In genomic region chr15:56228352-56228751, GRCh38 we compare ENCODE assay signal across 25 cellular contexts.
"Had no signal": no experiment of that assay in that cellular context is flagged by ENCODE, and none has a peak within 500 bp of the region (broad histone marks: within the 10 kb centered on the region; RNA-seq: fewer than 3 reads in every experiment).

No MANE protein-coding gene starts in this region.

- H3K36me3 ChIP-seq: ovary, right lobe of liver, sigmoid colon, thyroid gland, uterus had no signal

- H3K9ac ChIP-seq: neural progenitor cell, parathyroid adenoma had no signal

- DNase-seq: natural killer cell; occipital lobe; ovary; posterior cingulate gyrus; psoas muscle; right cardiac atrium; right lobe of liver; sigmoid colon; small intestine; stimulated activated CD4-positive, alpha-beta T cell treated with anti-CD3 and anti-CD28 coated beads, Interleukin-15, amount 100 ng/mL, for 24 hours; stimulated activated CD4-positive, alpha-beta T cell treated with anti-CD3 and anti-CD28 coated beads, Interleukin-2, amount 100 ng/mL, for 24 hours; stimulated activated CD4-positive, alpha-beta T cell treated with anti-CD3 and anti-CD28 coated beads, Interleukin-2, amount 100 ng/mL, for 48 hours; stimulated activated CD4-positive, alpha-beta T cell treated with anti-CD3 and anti-CD28 coated beads, Interleukin-4, amount 100 ng/mL, for 24 hours; stimulated activated naive B cell treated with anti-CD40 and anti-IgM and Interleukin-4, amounts not matched to agents 10 μg/mL and 1 μg/mL and 100 μg/mL, for 72 hours; stimulated activated naive CD4-positive, alpha-beta T cell treated with Interleukin-2 at 50 U/mL for 16 hours; stomach; thyroid gland; trophoblast cell; upper lobe of left lung; uterus had no signal

- H3K4me1 ChIP-seq: parathyroid adenoma, psoas muscle, right lobe of liver, thyroid gland, tibial nerve, upper lobe of left lung, uterus had no signal

- H3K9me3 ChIP-seq: thyroid gland had no signal

- H3K4me2 ChIP-seq: neural progenitor cell had no signal

- H3K27ac ChIP-seq: neural progenitor cell, ovary, parathyroid adenoma, psoas muscle, right lobe of liver, sigmoid colon, stomach, thoracic aorta, thyroid gland, tibial nerve, upper lobe of left lung, uterus had no signal

- H3K4me3 ChIP-seq: neural progenitor cell, ovary, psoas muscle, right lobe of liver, sigmoid colon, stomach, thoracic aorta, thyroid gland, tibial nerve, upper lobe of left lung, uterus had no signal

- FAIRE-seq: small intestine had no signal

- ATAC-seq: natural killer cell; psoas muscle; right cardiac atrium; right lobe of liver; stimulated activated effector memory CD8-positive, alpha-beta T cell treated with anti-CD3 and anti-CD28 coated beads, Interleukin-12 subunit alpha, Interleukin-12 subunit beta, amount 100 ng/mL, for 72 hours; stimulated activated naive B cell treated with anti-CD40 and anti-IgM and Interleukin-4, amounts not matched to agents 10 μg/mL and 1 μg/mL and 100 μg/mL, for 72 hours had no signal
